ENCODE assay signal across 8 cellular contexts in the genomic region with DNA sequence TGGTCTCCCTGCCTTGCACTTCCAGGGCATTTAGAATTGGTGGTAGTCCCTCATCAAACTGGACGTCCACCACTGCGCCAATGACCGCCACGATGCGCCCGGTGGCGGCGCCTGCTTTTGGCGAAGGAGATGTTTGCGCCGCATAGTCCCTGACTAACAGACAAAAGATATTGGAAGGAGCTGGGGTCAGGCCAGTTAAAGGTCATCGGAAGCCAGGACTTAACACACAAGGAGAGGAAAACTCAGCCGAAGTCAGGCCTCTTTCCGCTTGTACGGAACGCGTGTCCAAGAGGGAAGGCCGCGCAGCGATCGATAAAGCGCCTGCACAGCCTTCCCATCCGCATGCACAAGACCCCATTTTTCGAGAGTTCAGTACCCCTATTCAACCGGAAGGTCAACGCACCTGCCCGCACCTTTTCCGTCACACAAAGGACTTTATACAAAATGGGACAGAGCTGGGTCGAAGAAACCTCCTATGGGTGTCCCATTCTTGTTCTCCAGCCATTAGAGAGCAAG. TPM values are rescaled to one million over a fixed set of nuclear protein-coding genes. Genes with fewer than 3 reads are reported as not detected.
DNase-seq lines count a peak whose midpoint lies in the region; ATAC-seq, FAIRE-seq and TF ChIP-seq lines count a peak whose summit lies in the region.

No MANE protein-coding gene starts in this region.

- DNase-seq in CD14-positive monocyte (ENCODE audit: low spot score) (no peak), LNCaP clone FGC (ENCODE audit: low read depth) (no peak), bronchial epithelial cell (ENCODE audit: low read depth) (no peak), right lobe of liver (peak; percentile 40 to 61 (median 54)), GM19238 (ENCODE audit: insufficient read length, low spot score) (no peak)

- FAIRE-seq in bronchial epithelial cell (lab: Jason Lieb, UNC) = no peak

- H3K4me3 Mint-ChIP-seq in CD14-positive monocyte = peak overlapping the region; percentile 97 to 99

- H3K9me3 Mint-ChIP-seq in CD14-positive monocyte = no peaks in the 10 kb centered on the region

- intact Hi-C loops in CD14-positive monocyte (cut with micrococcal nuclease) = loop anchor here (5.0 to 10.0 kb wide), 3 partner anchors 42 to 80 kb away; a partner anchor contains a TSS
- intact Hi-C loops in right lobe of liver (cut with DNase I) = no loop called here

- H3K27me3 ChIP-seq in bronchial epithelial cell (ENCODE audit: control insufficient read depth, insufficient read depth, low read length) (no peaks in the 10 kb centered on the region), right lobe of liver (no peaks in the 10 kb centered on the region)

- peak overlapping the region; percentile 96 for H3K4me3 ChIP-seq in LNCaP clone FGC (ENCODE audit: low read depth, low read length)
- peak overlapping the region; percentile 79 for H3K4me3 ChIP-seq in bronchial epithelial cell (ENCODE audit: low read depth, low read length)
- peak overlapping the region; percentile 79 to 97 (median 96) for H3K4me3 ChIP-seq in right lobe of liver

- H3K27me3 Mint-ChIP-seq in CD14-positive monocyte (ENCODE audit: low read depth in 3 of 3) = peaks cover 0 to 3% (median 3%) of the 10 kb centered on the region in 3 donors

- H3K4me1 ChIP-seq in right lobe of liver = peaks cover 0 to 22% (median 6%) of the 10 kb centered on the region in 4 donors

- TF ChIP-seq CTCF in CD14-positive monocyte (IDR thresholded peaks at IDR 0.05) (no peak), LNCaP clone FGC (IDR thresholded peaks at IDR 0.05; ENCODE audit: control insufficient read depth, extremely low read depth, insufficient read depth) (no peak), bronchial epithelial cell (IDR thresholded peaks at IDR 0.05; ENCODE audit: insufficient read depth, low read length, severe bottlenecking) (no peak), right lobe of liver (IDR thresholded peaks at IDR 0.05) (no peak)

- peaks cover 31% of the 10 kb centered on the region for H3K4me1 Mint-ChIP-seq in CD14-positive monocyte

- TF ChIP-seq POLR2A in right lobe of liver (IDR thresholded peaks at IDR 0.05) = no peak

- H3K36me3 Mint-ChIP-seq in CD14-positive monocyte = peaks cover 34 to 41% of the 10 kb centered on the region in 2 donors

- peaks cover 11% of the 10 kb centered on the region for H3K36me3 ChIP-seq in bronchial epithelial cell (ENCODE audit: control insufficient read depth, insufficient read depth, low read length)
- peaks cover 21 to 44% (median 33%) of the 10 kb centered on the region in 4 donors for H3K36me3 ChIP-seq in right lobe of liver

- WGBS in right lobe of liver (ENCODE audit: insufficient coverage, low coverage, low lambda C conversion rate, missing lambda C conversion rate) = 0% methylated on average over 21 of the region's 29 CpGs

- peak overlapping the region; percentile 93 to 99 (median 96) for H3K27ac Mint-ChIP-seq in CD14-positive monocyte

- ATAC-seq in right lobe of liver = peak; percentile 14 to 33 (median 20)
- ATAC-seq in GM21717 (IDR thresholded peaks at IDR 0.05; ENCODE audit: unreplicated experiment) = no peak
- no peak for ATAC-seq in GM19455 (IDR thresholded peaks at IDR 0.05; ENCODE audit: unreplicated experiment)

- H3K27ac ChIP-seq in right lobe of liver = peak overlapping the region; percentile 78 to 97 (median 79)
- peak overlapping the region; percentile 92 for H3K27ac ChIP-seq in temporal lobe (ENCODE audit: low read depth, low read length)

- H3K9me3 ChIP-seq in right lobe of liver = no peaks in the 10 kb centered on the region

RNA-seq across cellular contexts. Expression of a gene that starts 0.5 kb away (rescaled TPM):
- 1,000 to 10,000 TPM; 1,038 to 1,093 TPM for polyA plus RNA-seq in CD14-positive monocyte
- total RNA-seq in bronchial epithelial cell = 519 and 608 TPM in 2 replicates
- total RNA-seq in right lobe of liver = 100 to 1,000 TPM; 346 to 535 (median 362) TPM
- 345 TPM for total RNA-seq in temporal lobe

RNA-seq across cellular contexts. Expression of a gene that starts 15.1 kb away (rescaled TPM):
- polyA plus RNA-seq in CD14-positive monocyte = 10 to 100 TPM in 1 of 2 donors, 1 to 10 TPM in 1; 8.9 to 21.1 TPM
- total RNA-seq in bronchial epithelial cell = 10.8 and 19.1 TPM in 2 replicates
- total RNA-seq in right lobe of liver = 10 to 100 TPM; 21.8 to 45.7 (median 33.4) TPM
- 16.5 TPM for total RNA-seq in temporal lobe

RNA-seq across cellular contexts. Expression of a gene that starts 42.8 kb away (rescaled TPM):
- 100 to 1,000 TPM; 187 to 232 TPM for polyA plus RNA-seq in CD14-positive monocyte
- total RNA-seq in bronchial epithelial cell (58.4 and 64.3 TPM in 2 replicates), right lobe of liver (100 to 1,000 TPM in 2 of 6 experiments, 10 to 100 TPM in 4; 70.0 to 184 (median 81.8) TPM), temporal lobe (100 TPM)

Comparison
In these comparisons a context has a peak if more than half of its experiments do, and no peak if none do; other contexts are left out.
1. DNase-seq: peak in right lobe of liver (3 of 3); none in CD14-positive monocyte (single experiment), LNCaP clone FGC (single experiment), bronchial epithelial cell (single experiment) and GM19238 (single experiment).
2. ATAC-seq: peak in right lobe of liver (4 of 4); none in GM21717 (single experiment) and GM19455 (single experiment).
3. intact Hi-C loops: an anchor here in CD14-positive monocyte (5.0 to 10.0 kb wide); none called in right lobe of liver.
4. Peak in every context shown above with its lines, with median percentiles within 50 percentile points of each other: H3K4me3 ChIP-seq.